19 cellular contexts compared by ENCODE assay signal in the genomic region with DNA sequence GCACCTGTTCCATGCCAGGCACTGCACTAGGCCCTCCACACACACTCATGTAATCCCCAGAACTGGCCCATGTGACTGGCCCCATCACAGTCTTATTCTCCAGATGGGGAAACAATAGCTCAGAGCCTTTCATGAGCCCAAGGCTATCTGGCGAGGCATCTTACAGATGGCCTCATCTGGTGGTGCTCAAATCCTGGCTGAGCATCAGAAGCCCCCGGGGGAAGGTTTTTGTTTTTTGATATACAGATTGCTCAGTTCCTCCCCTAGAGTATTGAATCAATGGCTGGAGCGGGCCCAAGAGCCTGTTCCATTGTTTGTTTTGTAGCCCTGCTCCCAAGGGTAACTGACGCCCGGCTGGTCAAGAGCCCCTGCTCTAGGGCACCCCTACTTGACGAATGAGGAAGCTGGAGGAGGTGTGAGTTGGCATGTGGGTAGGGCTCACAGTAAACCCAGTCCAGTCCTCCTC.
DNase-seq lines count a peak whose midpoint lies in the region; ATAC-seq, FAIRE-seq and TF ChIP-seq lines count a peak whose summit lies in the region.
"Had no signal": no experiment of that assay in that cellular context is flagged by ENCODE, and none has a peak within 500 bp of the region (broad histone marks: within the 10 kb centered on the region; RNA-seq: fewer than 3 reads in every experiment).

No MANE protein-coding gene starts in this region.

- no peak for TF ChIP-seq CTCF in suprapubic skin (IDR thresholded peaks at IDR 0.05)

- peaks cover 7% of the 10 kb centered on the region for H3K4me1 Mint-ChIP-seq in activated T-cell treated with anti-CD3 and anti-CD28 coated beads, Interleukin-2, amount 50 U/mL, for 24 hours (ENCODE audit: low read depth)

- no peak overlapping the region for H3K27ac Mint-ChIP-seq in activated T-cell treated with anti-CD3 and anti-CD28 coated beads, Interleukin-2, amount 50 U/mL, for 24 hours
- H3K27ac Mint-ChIP-seq: activated T-helper 2 cell treated with anti-CD3 and anti-CD28 coated beads, Interferon-gamma antibody, Interleukin-2, Interleukin-4, amounts not matched to agents 10 μg/mL and 5 μg/mL and 100 μg/mL, durations not matched to agents 14 hours and 24 hours and 36 hours; IgD-negative memory B cell; T-helper 2 cell treated with Interferon-gamma antibody and Interleukin-4, amounts not matched to agents 5 μg/mL and 100 μg/mL, for 36 hours had no signal

- H3K9me3 ChIP-seq in suprapubic skin: no peaks in the 10 kb centered on the region
- H3K9me3 ChIP-seq: Peyer's patch, psoas muscle, tibial nerve had no signal

- no peak for ATAC-seq in GM19455 (IDR thresholded peaks at IDR 0.05; ENCODE audit: unreplicated experiment)
- ATAC-seq: GM12878, psoas muscle had no signal

- H3K4me3 Mint-ChIP-seq in activated T-cell treated with anti-CD3 and anti-CD28 coated beads, Interleukin-2, amount 50 U/mL, for 24 hours: no peak overlapping the region
- H3K4me3 Mint-ChIP-seq: IgD-negative memory B cell; T-helper 2 cell treated with Interferon-gamma antibody and Interleukin-4, amounts not matched to agents 5 μg/mL and 100 μg/mL, for 36 hours had no signal

- no peaks in the 10 kb centered on the region for H3K27me3 Mint-ChIP-seq in activated T-cell treated with anti-CD3 and anti-CD28 coated beads, Interleukin-2, amount 50 U/mL, for 24 hours
- H3K27me3 Mint-ChIP-seq: IgD-negative memory B cell had no signal

- no peaks in the 10 kb centered on the region for H3K27me3 ChIP-seq in suprapubic skin
- H3K27me3 ChIP-seq: Peyer's patch, tibial nerve had no signal

- peaks cover 10% of the 10 kb centered on the region for H3K36me3 ChIP-seq in suprapubic skin
- H3K36me3 ChIP-seq: Peyer's patch had no signal

- TF ChIP-seq POLR2A in suprapubic skin (IDR thresholded peaks at IDR 0.05): no peak
- TF ChIP-seq POLR2A in GM12892 (IDR thresholded peaks at IDR 0.05; ENCODE audit: low read depth, low read length): no peak

- DNase-seq in activated T-cell treated with anti-CD3 and anti-CD28 coated beads, Interleukin-2, amount 50 U/mL, for 24 hours: peak; percentile 20
- DNase-seq in activated T-cell treated with anti-CD3 and anti-CD28 coated beads, Interleukin-2, amount 50 U/mL, for 48 hours: no peak
- peak; percentile 77 for DNase-seq in NCI-H345 (lab: John Stamatoyannopoulos, UW)
- peak; percentile 24 for DNase-seq in fibroblast of gingiva (ENCODE audit: low read depth)
- peak; percentile 35 to 45 for DNase-seq in suprapubic skin (ENCODE audit: low spot score in 2 of 2)
- no peak for DNase-seq in GM12892 (ENCODE audit: insufficient read length)
- DNase-seq in KG1 (lab: John Stamatoyannopoulos, UW): no peak
- DNase-seq: activated CD4-positive, alpha-beta T cell treated with anti-CD3 and anti-CD28 coated beads, Interleukin-2, amount 50 U/mL, for 1 hour; islet precursor cell; NCI-H2227 treated with DMSO at 0.1 percent for 48 hours; psoas muscle had no signal

- no peak for TF ChIP-seq EP300 in suprapubic skin (IDR thresholded peaks at IDR 0.05)

- H3K36me3 Mint-ChIP-seq in activated T-cell treated with anti-CD3 and anti-CD28 coated beads, Interleukin-2, amount 50 U/mL, for 24 hours (ENCODE audit: low read depth): peaks cover 32% of the 10 kb centered on the region

- no peak overlapping the region for H3K4me3 ChIP-seq in suprapubic skin
- H3K4me3 ChIP-seq: GM12878, Peyer's patch, psoas muscle, tibial nerve had no signal

- H3K9me3 Mint-ChIP-seq in activated T-cell treated with anti-CD3 and anti-CD28 coated beads, Interleukin-2, amount 50 U/mL, for 24 hours: no peaks in the 10 kb centered on the region
- H3K9me3 Mint-ChIP-seq: activated T-helper 2 cell treated with anti-CD3 and anti-CD28 coated beads, Interferon-gamma antibody, Interleukin-2, Interleukin-4, amounts not matched to agents 10 μg/mL and 5 μg/mL and 100 μg/mL, durations not matched to agents 14 hours and 24 hours and 36 hours; IgD-negative memory B cell; T-helper 2 cell treated with Interferon-gamma antibody and Interleukin-4, amounts not matched to agents 5 μg/mL and 100 μg/mL, for 36 hours had no signal

- H3K4me1 ChIP-seq in suprapubic skin: no peaks in the 10 kb centered on the region
- H3K4me1 ChIP-seq: psoas muscle had no signal

- no peak overlapping the region for H3K27ac ChIP-seq in suprapubic skin
- H3K27ac ChIP-seq: Peyer's patch, psoas muscle, tibial nerve had no signal

- no peak for FAIRE-seq in GM12892 (lab: Jason Lieb, UNC)
- FAIRE-seq: frontal cortex, GM12878 had no signal

- 71% methylated on average over 6 of the region's 6 CpGs for WGBS in suprapubic skin

Comparison
In these comparisons a context has a peak if more than half of its experiments do, and no peak if none do; other contexts are left out.
1. DNase-seq: peak in activated T-cell treated with anti-CD3 and anti-CD28 coated beads, Interleukin-2, amount 50 U/mL, for 24 hours (single experiment), NCI-H345 (single experiment), fibroblast of gingiva (single experiment) and suprapubic skin (2 of 2); none in activated T-cell treated with anti-CD3 and anti-CD28 coated beads, Interleukin-2, amount 50 U/mL, for 48 hours (0 of 2), GM12892 (single experiment) and KG1 (single experiment).